Comparison of ENCODE assay signal across 8 cellular contexts in genomic region chr1:75233302-75233929, GRCh38.
DNase-seq lines count a peak whose midpoint lies in the region; ATAC-seq and TF ChIP-seq lines count a peak whose summit lies in the region.

No MANE protein-coding gene starts in this region.

- peaks cover 0 to 1% (median 0%) of the 10 kb centered on the region in 6 donors for H3K9me3 Mint-ChIP-seq in immature natural killer cell

- no peak overlapping the region for H3K27ac Mint-ChIP-seq in immature natural killer cell

- no peaks in the 10 kb centered on the region for H3K36me3 Mint-ChIP-seq in immature natural killer cell

- ATAC-seq in GM19372 (IDR thresholded peaks at IDR 0.05; ENCODE audit: low read depth, unreplicated experiment) (peak; percentile 91), HG03139 (IDR thresholded peaks at IDR 0.05; ENCODE audit: unreplicated experiment) (peak; percentile 94)

- no peak overlapping the region for H3K27ac ChIP-seq in brain microvascular endothelial cell

- no peaks in the 10 kb centered on the region for H3K27me3 ChIP-seq in brain microvascular endothelial cell (replicated peaks)

- DNase-seq in DMS153 treated with DMSO at 0.1 percent for 48 hours (lab: John Stamatoyannopoulos, UW; ENCODE audit: unreplicated experiment), result peak; percentile 53
- peak; percentile 46 for DNase-seq in NCI-H345 treated with DMSO at 0.1 percent for 48 hours (lab: John Stamatoyannopoulos, UW; ENCODE audit: unreplicated experiment)
- DNase-seq in brain microvascular endothelial cell, result peak; percentile 8
- peak; percentile 52 to 61 for DNase-seq in lung microvascular endothelial cell (ENCODE audit: low read depth in 2 of 2)
- no peak for DNase-seq in immature natural killer cell
- no peak for DNase-seq in amygdala (lab: John Stamatoyannopoulos, UW)

- H3K4me3 Mint-ChIP-seq in immature natural killer cell, result no peak overlapping the region

- H3K27me3 Mint-ChIP-seq in immature natural killer cell (ENCODE audit: low read depth in 3 of 3), result no peaks in the 10 kb centered on the region

- TF ChIP-seq CTCF in brain microvascular endothelial cell (IDR thresholded peaks at IDR 0.05; ENCODE audit: low read depth, low read length, missing control alignments), result peak; percentile 53

- no peaks in the 10 kb centered on the region for H3K36me3 ChIP-seq in brain microvascular endothelial cell (replicated peaks)

- no peak overlapping the region for H3K4me3 ChIP-seq in brain microvascular endothelial cell (ENCODE audit: low read depth, low read length)

- in situ Hi-C loops in brain microvascular endothelial cell (cut with HindIII; ENCODE audit: low pct_ligation_motif_present, low sequenced_read_pairs), result no loop called here

- no peaks in the 10 kb centered on the region for H3K4me1 Mint-ChIP-seq in immature natural killer cell

Comparison
In these comparisons a context has a peak if more than half of its experiments do, and no peak if none do; other contexts are left out.
1. DNase-seq: peak in DMS153 treated with DMSO at 0.1 percent for 48 hours (single experiment), NCI-H345 treated with DMSO at 0.1 percent for 48 hours (single experiment), brain microvascular endothelial cell (single experiment) and lung microvascular endothelial cell (2 of 2); none in immature natural killer cell (0 of 3) and amygdala (0 of 56).